9 cellular contexts compared by ENCODE assay signal in genomic region chr3:66153961-66154923, GRCh38.
DNase-seq lines count a peak whose midpoint lies in the region; ATAC-seq and TF ChIP-seq lines count a peak whose summit lies in the region.
"Had no signal": no experiment of that assay in that cellular context is flagged by ENCODE, and none has a peak within 500 bp of the region (broad histone marks: within the 10 kb centered on the region; RNA-seq: fewer than 3 reads in every experiment).

No MANE protein-coding gene starts in this region.

- H3K4me3 ChIP-seq in RWPE2 (ENCODE audit: severe bottlenecking), result no peak overlapping the region
- peak overlapping the region; percentile 44 for H3K4me3 ChIP-seq in fibroblast of villous mesenchyme (ENCODE audit: low read depth, low read length)
- H3K4me3 ChIP-seq in neuronal stem cell (ENCODE audit: low read length in 2 of 2), result no peak overlapping the region
- peak overlapping the region; percentile 34 to 74 for H3K4me3 ChIP-seq in aorta (ENCODE audit: low read length in 2 of 2)

- peak; percentile 45; the same call in 2 of the 3 replicates for ATAC-seq in RWPE2 (ENCODE audit: low read depth)
- peak; percentile 58 for ATAC-seq in aorta (ENCODE audit: low FRiP score)

- no peak overlapping the region for H4K8ac ChIP-seq in neuronal stem cell (ENCODE audit: low read depth, low read length)

- peaks cover 31% of the 10 kb centered on the region for H3K27me3 Mint-ChIP-seq in osteocyte (ENCODE audit: unreplicated experiment)

- H4K91ac ChIP-seq in neuronal stem cell (ENCODE audit: low read depth, low read length, poor library complexity), result no peak overlapping the region

- H3K4ac ChIP-seq in neuronal stem cell (ENCODE audit: low read length), result no peak overlapping the region

- H2BK15ac ChIP-seq in neuronal stem cell (ENCODE audit: low read length), result no peak overlapping the region

- no peaks in the 10 kb centered on the region for H3K79me1 ChIP-seq in neuronal stem cell (ENCODE audit: low read depth, low read length)

- H3K14ac ChIP-seq in neuronal stem cell (ENCODE audit: low read length), result no peak overlapping the region

- H3K23ac ChIP-seq in neuronal stem cell (ENCODE audit: low read depth, low read length, poor library complexity), result no peak overlapping the region

- H2AFZ ChIP-seq in neuronal stem cell (ENCODE audit: low read length), result peak overlapping the region; percentile 47

- H3K18ac ChIP-seq in neuronal stem cell (ENCODE audit: low read length), result no peak overlapping the region

- H3K9me3 ChIP-seq in RWPE2 (ENCODE audit: severe bottlenecking) (no peaks in the 10 kb centered on the region), neuronal stem cell (replicated peaks in 1 of 2; ENCODE audit: control insufficient read depth in 2 of 2, insufficient read depth in 1 of 2, low read depth in 1 of 2, low read length in 2 of 2) (no peaks in the 10 kb centered on the region), aorta (ENCODE audit: control insufficient read depth, low read length) (no peaks in the 10 kb centered on the region)

- DNase-seq in RWPE2 (ENCODE audit: low spot score), result no peak
- peak; percentile 25 for DNase-seq in fibroblast of villous mesenchyme (ENCODE audit: low read depth)
- no peak for DNase-seq in neuronal stem cell (ENCODE audit: low spot score)
- peak in 1 of 2 donors; percentile 54 for DNase-seq in aorta
- no peak for DNase-seq in osteocyte (ENCODE audit: extremely low spot score, unreplicated experiment)
- no peak for DNase-seq in mucosa of gallbladder (ENCODE audit: low spot score)
- DNase-seq in NCI-H2029 treated with DMSO at 0.1 percent for 48 hours (lab: John Stamatoyannopoulos, UW), result no peak
- DNase-seq: HCEC 1CT, OCI-M1 had no signal

- no peak overlapping the region for H2BK120ac ChIP-seq in neuronal stem cell (ENCODE audit: low read depth, low read length)

- TF ChIP-seq CTCF in RWPE2 (IDR thresholded peaks at IDR 0.05; ENCODE audit: poor library complexity, severe bottlenecking) (no peak), fibroblast of villous mesenchyme (IDR thresholded peaks at IDR 0.05; ENCODE audit: insufficient read depth, low read depth, low read length) (no peak), osteocyte (IDR thresholded peaks at IDR 0.05) (no peak)

- H3K4me1 ChIP-seq in RWPE2 (ENCODE audit: insufficient read depth, poor library complexity, severe bottlenecking) (no peaks in the 10 kb centered on the region), neuronal stem cell (ENCODE audit: control insufficient read depth in 2 of 2, insufficient read depth in 1 of 2, low read depth in 1 of 2, low read length in 2 of 2) (peaks cover 0 to 6% of the 10 kb centered on the region in 2 donors), aorta (ENCODE audit: control insufficient read depth in 1 of 2, insufficient read depth in 2 of 2, low read length in 2 of 2) (no peaks in the 10 kb centered on the region)

- no peak overlapping the region for H3K4me3 Mint-ChIP-seq in osteocyte (ENCODE audit: unreplicated experiment)

- intact Hi-C loops in aorta (cut with DNase I), result no loop called here

- H3K4me2 ChIP-seq in neuronal stem cell (ENCODE audit: insufficient read depth, low read length, poor library complexity, severe bottlenecking), result peak overlapping the region; percentile 19

- no peak overlapping the region for H2BK12ac ChIP-seq in neuronal stem cell (ENCODE audit: low read length)

- peaks cover 12% of the 10 kb centered on the region for H3K27me3 ChIP-seq in RWPE2 (ENCODE audit: insufficient read depth, poor library complexity, severe bottlenecking)
- peaks cover 0 to 32% (median 0%) of the 10 kb centered on the region in 3 experiments for H3K27me3 ChIP-seq in neuronal stem cell (ENCODE audit: control insufficient read depth in 3 of 3, insufficient read depth in 3 of 3, low read depth in 1 of 3, low read length in 3 of 3)
- peaks cover 0 to 1% of the 10 kb centered on the region in 2 donors for H3K27me3 ChIP-seq in aorta (ENCODE audit: control insufficient read depth in 1 of 2, insufficient read depth in 2 of 2, low read length in 1 of 2)

- no peak overlapping the region for H2AK5ac ChIP-seq in neuronal stem cell (ENCODE audit: low read depth, low read length)

- H3K36me3 ChIP-seq in RWPE2 (ENCODE audit: low read depth) (no peaks in the 10 kb centered on the region), neuronal stem cell (replicated peaks in 1 of 2; ENCODE audit: control insufficient read depth in 2 of 2, insufficient read depth in 2 of 2, low read length in 2 of 2) (no peaks in the 10 kb centered on the region), aorta (ENCODE audit: control insufficient read depth in 1 of 2, insufficient read depth in 2 of 2, low read length in 1 of 2) (no peaks in the 10 kb centered on the region)

- H3K27ac ChIP-seq in RWPE2 (ENCODE audit: poor library complexity, severe bottlenecking) (no peak overlapping the region), neuronal stem cell (replicated peaks; ENCODE audit: low read length) (no peak overlapping the region), aorta (ENCODE audit: low read depth in 1 of 2, low read length in 2 of 2) (peak overlapping the region in 1 of 2 donors; percentile 68)

- no peaks in the 10 kb centered on the region for H3K36me3 Mint-ChIP-seq in osteocyte (ENCODE audit: unreplicated experiment)

- H3K4me1 Mint-ChIP-seq in osteocyte (ENCODE audit: unreplicated experiment), result peaks cover 1% of the 10 kb centered on the region

- H3K9ac ChIP-seq in neuronal stem cell (ENCODE audit: low read depth, low read length, poor library complexity), result no peak overlapping the region

- H3K27ac Mint-ChIP-seq in osteocyte (ENCODE audit: unreplicated experiment), result no peak overlapping the region

- H2BK5ac ChIP-seq in neuronal stem cell (ENCODE audit: low read length), result no peak overlapping the region

- WGBS in neuronal stem cell (ENCODE audit: extremely low coverage in 2 of 2, insufficient read length in 2 of 2, insufficient replicate concordance in 1 of 2), 2 donors, result no CpG with 5 or more reads among the region's 22 CpGs
- WGBS in aorta, 2 donors, result 3 to 6% methylated on average over 22 of the region's 22 CpGs

- H3K9me3 Mint-ChIP-seq in osteocyte (ENCODE audit: unreplicated experiment), result no peaks in the 10 kb centered on the region

Comparison
In these comparisons a context has a peak if more than half of its experiments do, and no peak if none do; other contexts are left out.
1. H3K4me3 ChIP-seq: peak in fibroblast of villous mesenchyme (single experiment) and aorta (2 of 2); none in RWPE2 (single experiment) and neuronal stem cell (0 of 2).